Comparison of ENCODE assay signal across 20 cellular contexts in genomic region chr9:24218656-24219055, GRCh38.
"Had no signal": no experiment of that assay in that cellular context is flagged by ENCODE, and none has a peak within 500 bp of the region (broad histone marks: within the 10 kb centered on the region; RNA-seq: fewer than 3 reads in every experiment).

No MANE protein-coding gene starts in this region.

- H3K27ac ChIP-seq: colonic mucosa, gastroesophageal sphincter, heart right ventricle, left ventricle myocardium inferior, tibial artery, uterus had no signal

- H3K36me3 ChIP-seq: colonic mucosa, gastroesophageal sphincter, heart right ventricle, left ventricle myocardium inferior, tibial artery, uterus had no signal

- H3K27ac Mint-ChIP-seq: activated naive CD8-positive, alpha-beta T cell; activated T-helper 1 cell treated with anti-CD3 and anti-CD28 coated beads, Interleukin-12 subunit alpha, Interleukin-12 subunit beta, Interleukin-2, Interleukin-4 antibody, amounts not matched to agents 30 ng/mL and 10 ng/mL and 1 ng/mL, durations not matched to agents 14 hours and 24 hours and 36 hours; brain; progenitor cell of endocrine pancreas had no signal

- H3K4me1 Mint-ChIP-seq: brain; central memory CD8-positive, alpha-beta T cell had no signal

- H3K4me3 Mint-ChIP-seq: activated naive CD8-positive, alpha-beta T cell; activated T-helper 1 cell treated with anti-CD3 and anti-CD28 coated beads, Interleukin-12 subunit alpha, Interleukin-12 subunit beta, Interleukin-2, Interleukin-4 antibody, amounts not matched to agents 30 ng/mL and 10 ng/mL and 1 ng/mL, durations not matched to agents 14 hours and 24 hours and 36 hours; brain; central memory CD8-positive, alpha-beta T cell had no signal

- DNase-seq: activated CD4-positive, alpha-beta T cell treated with anti-CD3 and anti-CD28 coated beads, Interleukin-2, amount 50 U/mL, for 4 hours; activated gamma-delta T cell treated with Interleukin-2 at 50 U/mL for 16 hours; activated T-cell treated with anti-CD3 and anti-CD28 coated beads for 4 hours; amniotic stem cell; colonic mucosa; heart right ventricle; kidney glomerular epithelial cell; left ventricle myocardium inferior; stimulated activated CD4-positive, alpha-beta T cell treated with anti-CD3 and anti-CD28 coated beads, Interleukin-12 subunit alpha, Interleukin-12 subunit beta, amount 100 ng/mL, for 4 hours; stimulated activated CD4-positive, alpha-beta T cell treated with anti-CD3 and anti-CD28 coated beads, Interleukin-1b, Interleukin-23, amount 100 ng/mL, for 48 hours; stimulated activated naive CD8-positive, alpha-beta T cell treated with anti-CD3 and anti-CD28 coated beads, Interleukin-15, Interleukin-2, amounts not matched to agents 100 U/mL and 50 U/mL, for 24 hours; substantia nigra; tibial artery; uterus had no signal

- H3K4me3 ChIP-seq: colonic mucosa, gastroesophageal sphincter, heart right ventricle, left ventricle myocardium inferior, tibial artery, uterus had no signal

- H3K36me3 Mint-ChIP-seq: activated naive CD8-positive, alpha-beta T cell; brain had no signal

- H3K27me3 Mint-ChIP-seq: activated naive CD8-positive, alpha-beta T cell; brain; central memory CD8-positive, alpha-beta T cell; progenitor cell of endocrine pancreas had no signal

- H3K4me1 ChIP-seq: colonic mucosa, gastroesophageal sphincter, heart right ventricle, left ventricle myocardium inferior, tibial artery, uterus had no signal

- H3K27me3 ChIP-seq: colonic mucosa, gastroesophageal sphincter, heart right ventricle, tibial artery, uterus had no signal
